Comparison of ENCODE assay signal across 8 cellular contexts in the genomic region with DNA sequence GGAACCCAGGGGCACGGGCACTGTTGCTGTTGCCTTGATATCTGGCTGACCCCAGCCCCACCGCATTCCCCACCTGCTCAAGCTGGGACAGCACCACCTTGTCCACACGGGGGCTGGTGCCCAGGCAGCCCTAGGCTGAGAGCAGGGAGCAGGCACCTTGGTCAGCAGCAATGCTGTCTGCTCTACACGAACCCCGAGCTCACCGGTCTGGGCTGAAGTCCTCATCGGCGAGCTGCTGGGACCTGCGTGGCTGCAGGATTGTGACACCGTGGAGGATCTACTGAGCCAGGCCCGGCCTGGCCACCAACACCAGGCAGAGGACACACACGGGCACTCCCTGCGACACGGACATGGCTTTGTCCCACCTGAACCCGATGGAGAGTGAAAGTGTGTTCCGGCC.
"Had no signal": no experiment of that assay in that cellular context is flagged by ENCODE, and none has a peak within 500 bp of the region (broad histone marks: within the 10 kb centered on the region; RNA-seq: fewer than 3 reads in every experiment).

No MANE protein-coding gene starts in this region.

- H3K4me3 ChIP-seq: K562 had no signal

- H3K27ac Mint-ChIP-seq: H9, IgD-negative memory B cell had no signal

- FAIRE-seq: H54, HTR-8/SVneo, K562 had no signal

- H3K4me1 Mint-ChIP-seq: H9, IgD-negative memory B cell had no signal

- DNase-seq: GOT3, H9, HCEC 1CT, KG1 had no signal

- H3K36me3 Mint-ChIP-seq: IgD-negative memory B cell had no signal

- H3K27me3 Mint-ChIP-seq: IgD-negative memory B cell had no signal

- H3K4me3 Mint-ChIP-seq: H9, IgD-negative memory B cell had no signal

- H3K9me3 Mint-ChIP-seq: H9, IgD-negative memory B cell had no signal
